In genomic region chr12:51907083-51907863, GRCh38 we compare ENCODE assay signal across 10 cellular contexts. TPM values are rescaled to one million over a fixed set of nuclear protein-coding genes. Genes with fewer than 3 reads are reported as not detected.
DNase-seq lines count a peak whose midpoint lies in the region; ATAC-seq and TF ChIP-seq lines count a peak whose summit lies in the region.
"Had no signal": no experiment of that assay in that cellular context is flagged by ENCODE, and none has a peak within 500 bp of the region (broad histone marks: within the 10 kb centered on the region; RNA-seq: fewer than 3 reads in every experiment).

TSS of gene ACVRL1 (plus strand) at chr12:51907504. CDS start at chr12:51912475, 4,971 bp downstream.

- no peaks in the 10 kb centered on the region for H3K9me3 ChIP-seq in Peyer's patch
- no peaks in the 10 kb centered on the region for H3K9me3 ChIP-seq in esophagus squamous epithelium
- H3K9me3 ChIP-seq in thoracic aorta, result no peaks in the 10 kb centered on the region

- intact Hi-C loops in esophagus squamous epithelium (cut with DNase I), result no loop called here
- intact Hi-C loops in activated T-helper 2 cell treated with anti-CD3 and anti-CD28 coated beads, Interferon-gamma antibody, Interleukin-2, Interleukin-4, amounts not matched to agents 10 μg/mL and 5 μg/mL and 100 μg/mL, durations not matched to agents 14 hours and 24 hours and 36 hours (cut with micrococcal nuclease), result no loop called here

- H3K4me3 ChIP-seq in Peyer's patch (peak within 1 kb of the TSS; percentile 35 to 78 (median 53)), esophagus squamous epithelium (peak within 1 kb of the TSS; percentile 31 to 77 (median 47)), thoracic aorta (peak within 1 kb of the TSS; percentile 75)
- H3K4me3 ChIP-seq: GM12878 had no signal

- H3K4me1 ChIP-seq in Peyer's patch (peaks cover 0 to 41% (median 3%) of the 10 kb centered on the region in 4 donors), esophagus squamous epithelium (peaks cover 25 to 65% (median 34%) of the 10 kb centered on the region in 3 donors), thoracic aorta (ENCODE audit: control insufficient read depth in 1 of 2, low read depth in 2 of 2) (peaks cover 0 to 25% of the 10 kb centered on the region in 2 donors)

- H3K27ac Mint-ChIP-seq in activated T-helper 2 cell treated with anti-CD3 and anti-CD28 coated beads, Interferon-gamma antibody, Interleukin-2, Interleukin-4, amounts not matched to agents 10 μg/mL and 5 μg/mL and 100 μg/mL, durations not matched to agents 14 hours and 24 hours and 36 hours, result no peak within 1 kb of the TSS

- no peaks in the 10 kb centered on the region for H3K4me1 Mint-ChIP-seq in activated T-helper 2 cell treated with anti-CD3 and anti-CD28 coated beads, Interferon-gamma antibody, Interleukin-2, Interleukin-4, amounts not matched to agents 10 μg/mL and 5 μg/mL and 100 μg/mL, durations not matched to agents 14 hours and 24 hours and 36 hours (ENCODE audit: low read depth)

- H3K27me3 ChIP-seq in Peyer's patch, result no peaks in the 10 kb centered on the region
- H3K27me3 ChIP-seq in esophagus squamous epithelium, result peaks cover 0 to 45% (median 4%) of the 10 kb centered on the region in 4 donors
- H3K27me3 ChIP-seq in thoracic aorta (replicated peaks; ENCODE audit: insufficient read depth), result no peaks in the 10 kb centered on the region

- H3K4me3 Mint-ChIP-seq in activated T-helper 2 cell treated with anti-CD3 and anti-CD28 coated beads, Interferon-gamma antibody, Interleukin-2, Interleukin-4, amounts not matched to agents 10 μg/mL and 5 μg/mL and 100 μg/mL, durations not matched to agents 14 hours and 24 hours and 36 hours (ENCODE audit: low read depth), result no peak within 1 kb of the TSS

- H3K36me3 ChIP-seq in Peyer's patch, result no peaks in the 10 kb centered on the region
- no peaks in the 10 kb centered on the region for H3K36me3 ChIP-seq in esophagus squamous epithelium
- H3K36me3 ChIP-seq in thoracic aorta, result no peaks in the 10 kb centered on the region

- H3K27me3 Mint-ChIP-seq in activated T-helper 2 cell treated with anti-CD3 and anti-CD28 coated beads, Interferon-gamma antibody, Interleukin-2, Interleukin-4, amounts not matched to agents 10 μg/mL and 5 μg/mL and 100 μg/mL, durations not matched to agents 14 hours and 24 hours and 36 hours (ENCODE audit: low read depth), result peaks cover 48% of the 10 kb centered on the region

- H3K36me3 Mint-ChIP-seq in activated T-helper 2 cell treated with anti-CD3 and anti-CD28 coated beads, Interferon-gamma antibody, Interleukin-2, Interleukin-4, amounts not matched to agents 10 μg/mL and 5 μg/mL and 100 μg/mL, durations not matched to agents 14 hours and 24 hours and 36 hours (ENCODE audit: low read depth), result no peaks in the 10 kb centered on the region

- WGBS in esophagus squamous epithelium, 2 donors, result 2% methylated on average over 12 of the region's 74 CpGs; no CpG with 5 or more reads in 1 of the 2 donors

- TF ChIP-seq POLR2A in Peyer's patch (IDR thresholded peaks at IDR 0.05), result no peak
- peak in 2 of 4 donors; percentile 20 to 28 for TF ChIP-seq POLR2A in esophagus squamous epithelium (IDR thresholded peaks at IDR 0.05)

- H3K9me3 Mint-ChIP-seq in activated T-helper 2 cell treated with anti-CD3 and anti-CD28 coated beads, Interferon-gamma antibody, Interleukin-2, Interleukin-4, amounts not matched to agents 10 μg/mL and 5 μg/mL and 100 μg/mL, durations not matched to agents 14 hours and 24 hours and 36 hours, result no peaks in the 10 kb centered on the region

- TF ChIP-seq CTCF in Peyer's patch (IDR thresholded peaks at IDR 0.05) (no peak), esophagus squamous epithelium (IDR thresholded peaks at IDR 0.05) (no peak), thoracic aorta (IDR thresholded peaks at IDR 0.05) (no peak)

- H3K27ac ChIP-seq in Peyer's patch (peak within 1 kb of the TSS; percentile 73 to 92 (median 86)), esophagus squamous epithelium (peak within 1 kb of the TSS; percentile 80 to 95 (median 88)), thoracic aorta (peak within 1 kb of the TSS; percentile 58 to 60)

- no peak for ATAC-seq in thoracic aorta (ENCODE audit: insufficient number of reproducible peaks, low FRiP score, low read depth)
- ATAC-seq: GM12878 had no signal

- DNase-seq in Peyer's patch (peak in 2 of 3 donors; percentile 50 to 63), esophagus squamous epithelium (lab: John Stamatoyannopoulos, UW) (no peak), mucosa of gallbladder (ENCODE audit: low spot score) (no peak), thoracic aorta (ENCODE audit: low spot score) (no peak), CD1c-positive myeloid dendritic cell (ENCODE audit: extremely low spot score) (no peak), NCI-H524 (lab: John Stamatoyannopoulos, UW) (no peak), NCI-H2107 (lab: John Stamatoyannopoulos, UW) (no peak)
- no peak for DNase-seq in activated T-helper 2 cell treated with anti-CD3 and anti-CD28 coated beads, Interferon-gamma antibody, Interleukin-2, Interleukin-4, amounts not matched to agents 10 μg/mL and 5 μg/mL and 100 μg/mL, durations not matched to agents 14 hours and 24 hours and 36 hours (ENCODE audit: low spot score)
- DNase-seq: NCI-H187 had no signal

RNA-seq across cellular contexts. Expression of gene ACVRL1, which starts in this region (rescaled TPM):
- total RNA-seq in Peyer's patch (100 to 1,000 TPM in 1 of 4 donors, 10 to 100 TPM in 3; 46.4 to 169 (median 56.8) TPM), esophagus squamous epithelium (10 to 100 TPM in 3 of 4 donors, 1 to 10 TPM in 1; 2.0 to 71.3 (median 14.5) TPM), mucosa of gallbladder (37.1 TPM), thoracic aorta (10 to 100 TPM; 81.4 to 90.2 TPM)
- not detected in 2 replicates for total RNA-seq in activated T-helper 2 cell treated with anti-CD3 and anti-CD28 coated beads, Interferon-gamma antibody, Interleukin-2, Interleukin-4, amounts not matched to agents 10 μg/mL and 5 μg/mL and 100 μg/mL, durations not matched to agents 14 hours and 24 hours and 36 hours
- total RNA-seq: GM12878 had no signal

Comparison
In these comparisons a context has a peak if more than half of its experiments do, and no peak if none do; other contexts are left out.
1. DNase-seq: peak in Peyer's patch (2 of 3); none in esophagus squamous epithelium (single experiment), mucosa of gallbladder (single experiment), thoracic aorta (single experiment), CD1c-positive myeloid dendritic cell (single experiment), activated T-helper 2 cell treated with anti-CD3 and anti-CD28 coated beads, Interferon-gamma antibody, Interleukin-2, Interleukin-4, amounts not matched to agents 10 μg/mL and 5 μg/mL and 100 μg/mL, durations not matched to agents 14 hours and 24 hours and 36 hours (single experiment), NCI-H524 (0 of 2) and NCI-H2107 (single experiment).
2. Peak in every context shown above with its lines, with median percentiles within 50 percentile points of each other: H3K27ac ChIP-seq and H3K4me3 ChIP-seq.